17 cellular contexts compared by ENCODE assay signal in the genomic region with DNA sequence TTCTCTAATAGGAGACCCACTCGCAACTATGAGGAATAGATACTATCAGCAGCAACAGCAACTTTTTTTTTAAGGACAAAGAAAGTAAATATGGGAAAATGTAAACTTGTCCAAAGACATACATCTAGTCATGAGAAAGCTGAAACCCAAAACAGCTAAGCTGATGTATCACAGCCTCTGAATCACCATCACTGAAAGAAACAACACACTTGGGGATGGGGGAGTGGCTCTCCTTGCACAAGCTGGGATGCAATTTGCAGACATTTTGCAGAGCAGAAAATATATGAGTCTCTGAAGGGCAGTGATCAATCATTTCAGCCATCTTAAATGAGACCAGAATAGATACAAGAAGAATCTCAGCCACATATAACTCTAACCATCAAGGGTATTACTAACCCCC.
"Had no signal": no experiment of that assay in that cellular context is flagged by ENCODE, and none has a peak within 500 bp of the region (broad histone marks: within the 10 kb centered on the region; RNA-seq: fewer than 3 reads in every experiment).

No MANE protein-coding gene starts in this region.

- H3K27ac ChIP-seq: body of pancreas, esophagus squamous epithelium, left lung, skin epidermis, transverse colon, vagina, VCaP had no signal

- H3K36me3 Mint-ChIP-seq: activated naive CD8-positive, alpha-beta T cell had no signal

- H3K27me3 ChIP-seq: body of pancreas, esophagus squamous epithelium, left lung, transverse colon, vagina had no signal

- H3K27ac Mint-ChIP-seq: activated naive CD8-positive, alpha-beta T cell; progenitor cell of endocrine pancreas had no signal

- H3K36me3 ChIP-seq: esophagus squamous epithelium, left lung, transverse colon, vagina had no signal

- H3K4me3 ChIP-seq: body of pancreas, esophagus squamous epithelium, left lung, skin epidermis, transverse colon, vagina had no signal

- DNase-seq: activated CD4-positive, alpha-beta T cell treated with anti-CD3 and anti-CD28 coated beads for 1 hour; amniotic stem cell; body of pancreas; dermis blood vessel endothelial cell; effector memory CD4-positive, alpha-beta T cell; esophagus squamous epithelium; foreskin melanocyte; glutamatergic neuron; left lung; stimulated activated naive CD8-positive, alpha-beta T cell treated with anti-CD3 and anti-CD28 coated beads, Interleukin-15, Interleukin-2, amounts not matched to agents 100 U/mL and 50 U/mL, for 24 hours; T-helper 1 cell; transverse colon had no signal

- H3K4me3 Mint-ChIP-seq: activated naive CD8-positive, alpha-beta T cell had no signal

- H3K4me1 ChIP-seq: body of pancreas, esophagus squamous epithelium, left lung, transverse colon, vagina had no signal

- H3K27me3 Mint-ChIP-seq: activated naive CD8-positive, alpha-beta T cell had no signal

- H3K9me3 ChIP-seq: esophagus squamous epithelium, left lung, transverse colon, vagina had no signal

- ATAC-seq: body of pancreas; left lung; stimulated activated naive CD8-positive, alpha-beta T cell treated with anti-CD3 and anti-CD28 coated beads, Interleukin-15, Interleukin-2, amounts not matched to agents 100 U/mL and 50 U/mL, for 24 hours had no signal
